ENCODE assay signal across 10 cellular contexts in genomic region chr1:10495942-10496341, GRCh38. TPM values are rescaled to one million over a fixed set of nuclear protein-coding genes. Genes with fewer than 3 reads are reported as not detected.
DNase-seq lines count a peak whose midpoint lies in the region; ATAC-seq and TF ChIP-seq lines count a peak whose summit lies in the region.
"Had no signal": no experiment of that assay in that cellular context is flagged by ENCODE, and none has a peak within 500 bp of the region (broad histone marks: within the 10 kb centered on the region; RNA-seq: fewer than 3 reads in every experiment).

No MANE protein-coding gene starts in this region.

- H3K4me1 Mint-ChIP-seq in IgD-negative memory B cell: peaks cover 5 to 20% (median 13%) of the 10 kb centered on the region in 3 donors
- H3K4me1 Mint-ChIP-seq in activated naive CD8-positive, alpha-beta T cell (ENCODE audit: low read depth): peaks cover 51% of the 10 kb centered on the region

- no peak for ATAC-seq in GM18909 (IDR thresholded peaks at IDR 0.05; ENCODE audit: poor library complexity, unreplicated experiment)

- peak overlapping the region; percentile 43 to 95 (median 93) for H3K27ac Mint-ChIP-seq in IgD-negative memory B cell
- peak overlapping the region; percentile 87 for H3K27ac Mint-ChIP-seq in activated naive CD8-positive, alpha-beta T cell

- no peak for TF ChIP-seq POLR2A in lower leg skin (IDR thresholded peaks at IDR 0.05)

- no peaks in the 10 kb centered on the region for H3K27me3 Mint-ChIP-seq in IgD-negative memory B cell
- H3K27me3 Mint-ChIP-seq in activated naive CD8-positive, alpha-beta T cell: no peaks in the 10 kb centered on the region

- peaks cover 7 to 40% (median 23%) of the 10 kb centered on the region in 11 experiments; a peak in 19 of 22 replicates for H3K36me3 ChIP-seq in BLaER1 treated with 17β-estradiol and CSF1 and Interleukin-3, amounts not matched to agents 10 nM and 100 nM

- peak overlapping the region in 9 of 11 experiments; percentile 19 to 65 (median 57); a peak in 13 of 22 replicates for H3K9ac ChIP-seq in BLaER1 treated with 17β-estradiol and CSF1 and Interleukin-3, amounts not matched to agents 10 nM and 100 nM

- in situ Hi-C loops in GM13976 (cut with MboI; ENCODE audit: low sequenced_read_pairs, unreplicated experiment): no loop called here

- no peaks in the 10 kb centered on the region for H3K9me3 Mint-ChIP-seq in IgD-negative memory B cell
- no peaks in the 10 kb centered on the region for H3K9me3 Mint-ChIP-seq in activated naive CD8-positive, alpha-beta T cell (ENCODE audit: low read depth)

- peak overlapping the region in 2 of 4 donors; percentile 25 to 60 for H3K4me3 Mint-ChIP-seq in IgD-negative memory B cell
- H3K4me3 Mint-ChIP-seq in activated naive CD8-positive, alpha-beta T cell: peak overlapping the region; percentile 80

- H4K20me1 ChIP-seq in BLaER1 treated with 17β-estradiol and CSF1 and Interleukin-3, amounts not matched to agents 10 nM and 100 nM: peaks cover 33 to 99% (median 86%) of the 10 kb centered on the region in 11 experiments; a peak in 20 of 22 replicates

- 60 to 65% methylated on average over 13 of the region's 13 CpGs for WGBS in lower leg skin, 2 donors

- H3K9me3 ChIP-seq in BLaER1 treated with 17β-estradiol and CSF1 and Interleukin-3, amounts not matched to agents 10 nM and 100 nM (replicated peaks in 1 of 11): no peaks in the 10 kb centered on the region

- no peaks in the 10 kb centered on the region for H3K36me3 Mint-ChIP-seq in IgD-negative memory B cell
- no peaks in the 10 kb centered on the region for H3K36me3 Mint-ChIP-seq in activated naive CD8-positive, alpha-beta T cell

- TF ChIP-seq CTCF in lower leg skin (IDR thresholded peaks at IDR 0.05) (no peak), GM13976 (IDR thresholded peaks at IDR 0.05; ENCODE audit: borderline replicate concordance, control extremely low read depth, extremely low read depth, insufficient read depth, missing control alignments) (no peak)

- no peak overlapping the region for H3K4me3 ChIP-seq in BLaER1 treated with 17β-estradiol and CSF1 and Interleukin-3, amounts not matched to agents 10 nM and 100 nM
- no peak overlapping the region for H3K4me3 ChIP-seq in lower leg skin (ENCODE audit: low read depth, poor library complexity, severe bottlenecking)

- H3K4me1 ChIP-seq in BLaER1 treated with 17β-estradiol and CSF1 and Interleukin-3, amounts not matched to agents 10 nM and 100 nM: peaks cover 14 to 26% (median 23%) of the 10 kb centered on the region in 10 experiments

- H3K27me3 ChIP-seq in BLaER1 treated with 17β-estradiol and CSF1 and Interleukin-3, amounts not matched to agents 10 nM and 100 nM: no peaks in the 10 kb centered on the region

- peak overlapping the region; percentile 77 to 95 (median 89); a peak in 20 of 22 replicates for H3K4me2 ChIP-seq in BLaER1 treated with 17β-estradiol and CSF1 and Interleukin-3, amounts not matched to agents 10 nM and 100 nM

- intact Hi-C loops in lower leg skin (cut with DNase I; ENCODE audit: low total_unique reads): loop anchor here (5.0 kb wide), 1 partner anchor 371 kb away; no protein-coding TSS in a partner anchor

- H3K27ac ChIP-seq in BLaER1 treated with 17β-estradiol and CSF1 and Interleukin-3, amounts not matched to agents 10 nM and 100 nM: peak overlapping the region in 6 of 11 experiments; percentile 4 to 57 (median 32); a peak in 6 of 22 replicates

- peak; percentile 80 to 86 for DNase-seq in lower leg skin (ENCODE audit: low spot score in 2 of 2)
- no peak for DNase-seq in EL
- no peak for DNase-seq in GM13976 (ENCODE audit: low spot score)
- DNase-seq in NCI-H1105 (lab: John Stamatoyannopoulos, UW): no peak
- DNase-seq: NCI-H187, SIG-M5 had no signal

RNA-seq across cellular contexts. Expression of gene PEX14, which starts 21.2 kb away (rescaled TPM):
- 7.6 TPM for polyA plus RNA-seq in IgD-negative memory B cell
- total RNA-seq in lower leg skin: 10 to 100 TPM; 14.1 to 22.8 (median 18.9) TPM

RNA-seq across cellular contexts. Expression of gene DFFA, which starts 23.6 kb away (rescaled TPM):
- polyA plus RNA-seq in IgD-negative memory B cell: 37.5 TPM
- total RNA-seq in lower leg skin: 10 to 100 TPM; 14.1 to 20.9 (median 18.0) TPM

RNA-seq across cellular contexts. Expression of gene CORT, which starts 46.1 kb away (rescaled TPM):
- polyA plus RNA-seq in IgD-negative memory B cell: not detected
- not detected for total RNA-seq in lower leg skin

Comparison
In these comparisons a context has a peak if more than half of its experiments do, and no peak if none do; other contexts are left out.
1. DNase-seq: peak in lower leg skin (2 of 2); none in EL (single experiment), GM13976 (single experiment) and NCI-H1105 (single experiment).